14 cellular contexts compared by ENCODE assay signal in the genomic region with DNA sequence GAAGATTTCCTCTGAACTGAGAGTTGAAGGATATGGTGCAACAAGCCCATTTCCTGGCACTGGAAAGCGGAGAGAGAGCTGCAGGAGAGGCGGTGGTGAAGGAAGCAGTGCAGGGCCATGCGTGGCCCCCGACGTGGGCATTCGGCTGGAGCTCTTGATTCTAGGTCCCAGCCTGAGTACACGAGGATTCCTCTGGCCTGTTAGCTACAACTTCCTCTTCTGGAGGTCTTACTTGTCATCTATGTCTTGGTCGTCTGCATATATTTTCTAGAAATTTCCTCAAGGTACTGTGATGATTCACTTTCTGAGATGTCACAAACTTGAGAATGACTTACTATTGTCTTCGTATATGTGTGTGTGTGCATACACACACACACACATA. TPM values are rescaled to one million over a fixed set of nuclear protein-coding genes. Genes with fewer than 3 reads are reported as not detected.
DNase-seq lines count a peak whose midpoint lies in the region; ATAC-seq and FAIRE-seq lines count a peak whose summit lies in the region.
"Had no signal": no experiment of that assay in that cellular context is flagged by ENCODE, and none has a peak within 500 bp of the region (broad histone marks: within the 10 kb centered on the region; RNA-seq: fewer than 3 reads in every experiment).

No MANE protein-coding gene starts in this region.

- DNase-seq in activated T-cell treated with anti-CD3 and anti-CD28 coated beads, Interleukin-2, amount 50 U/mL, for 24 hours = peak; percentile 33
- DNase-seq in activated T-cell treated with anti-CD3 and anti-CD28 coated beads for 4 hours (no peak), NOMO-1 treated with dmso at 0.1 percent for 144 hours (lab: John Stamatoyannopoulos, UW; ENCODE audit: unreplicated experiment) (peak; percentile 88), DMS79 (lab: John Stamatoyannopoulos, UW) (no peak), frontal cortex (ENCODE audit: low spot score in 2 of 2) (no peak), AG08395 (ENCODE audit: low spot score) (no peak)
- DNase-seq in stimulated activated naive B cell treated with anti-CD40 and anti-IgM and Interleukin-4, amounts not matched to agents 10 μg/mL and 1 μg/mL and 100 μg/mL, for 72 hours = peak; percentile 11
- DNase-seq: Calu3, cerebellar nuclear complex, NCI-H1930, NCI-H526, nephron progenitor cell had no signal

- no peaks in the 10 kb centered on the region for H3K9me3 Mint-ChIP-seq in activated T-cell treated with anti-CD3 and anti-CD28 coated beads, Interleukin-2, amount 50 U/mL, for 24 hours
- no peaks in the 10 kb centered on the region for H3K9me3 Mint-ChIP-seq in activated naive CD8-positive, alpha-beta T cell (ENCODE audit: low read depth)
- no peaks in the 10 kb centered on the region for H3K9me3 Mint-ChIP-seq in stimulated activated naive B cell treated with anti-CD40 and anti-IgM and Interleukin-4, amounts not matched to agents 10 μg/mL and 1 μg/mL and 100 μg/mL, for 72 hours
- H3K9me3 Mint-ChIP-seq: nephron progenitor cell had no signal

- H3K36me3 Mint-ChIP-seq in activated T-cell treated with anti-CD3 and anti-CD28 coated beads, Interleukin-2, amount 50 U/mL, for 24 hours (ENCODE audit: low read depth) = no peaks in the 10 kb centered on the region
- H3K36me3 Mint-ChIP-seq in activated naive CD8-positive, alpha-beta T cell = peaks cover 2% of the 10 kb centered on the region
- peaks cover 0 to 3% of the 10 kb centered on the region in 2 donors for H3K36me3 Mint-ChIP-seq in stimulated activated naive B cell treated with anti-CD40 and anti-IgM and Interleukin-4, amounts not matched to agents 10 μg/mL and 1 μg/mL and 100 μg/mL, for 72 hours

- H3K4me3 Mint-ChIP-seq in activated T-cell treated with anti-CD3 and anti-CD28 coated beads, Interleukin-2, amount 50 U/mL, for 24 hours = no peak overlapping the region
- H3K4me3 Mint-ChIP-seq in activated naive CD8-positive, alpha-beta T cell = no peak overlapping the region
- peak overlapping the region; percentile 10 to 47 for H3K4me3 Mint-ChIP-seq in stimulated activated naive B cell treated with anti-CD40 and anti-IgM and Interleukin-4, amounts not matched to agents 10 μg/mL and 1 μg/mL and 100 μg/mL, for 72 hours
- H3K4me3 Mint-ChIP-seq: nephron progenitor cell had no signal

- peaks cover 11% of the 10 kb centered on the region for H3K4me1 Mint-ChIP-seq in activated T-cell treated with anti-CD3 and anti-CD28 coated beads, Interleukin-2, amount 50 U/mL, for 24 hours (ENCODE audit: low read depth)
- peaks cover 9% of the 10 kb centered on the region for H3K4me1 Mint-ChIP-seq in activated naive CD8-positive, alpha-beta T cell (ENCODE audit: low read depth)
- peaks cover 10 to 31% of the 10 kb centered on the region in 2 donors for H3K4me1 Mint-ChIP-seq in stimulated activated naive B cell treated with anti-CD40 and anti-IgM and Interleukin-4, amounts not matched to agents 10 μg/mL and 1 μg/mL and 100 μg/mL, for 72 hours
- H3K4me1 Mint-ChIP-seq: nephron progenitor cell had no signal

- FAIRE-seq in frontal cortex (lab: Jason Lieb, UNC) = no peak
- FAIRE-seq: endometrium had no signal

- H3K27me3 Mint-ChIP-seq in activated T-cell treated with anti-CD3 and anti-CD28 coated beads, Interleukin-2, amount 50 U/mL, for 24 hours = peaks cover 67% of the 10 kb centered on the region
- peaks cover 5% of the 10 kb centered on the region for H3K27me3 Mint-ChIP-seq in activated naive CD8-positive, alpha-beta T cell
- no peaks in the 10 kb centered on the region for H3K27me3 Mint-ChIP-seq in stimulated activated naive B cell treated with anti-CD40 and anti-IgM and Interleukin-4, amounts not matched to agents 10 μg/mL and 1 μg/mL and 100 μg/mL, for 72 hours

- H3K27ac Mint-ChIP-seq in activated T-cell treated with anti-CD3 and anti-CD28 coated beads, Interleukin-2, amount 50 U/mL, for 24 hours = peak overlapping the region; percentile 85
- H3K27ac Mint-ChIP-seq in activated naive CD8-positive, alpha-beta T cell = peak overlapping the region; percentile 64
- H3K27ac Mint-ChIP-seq in stimulated activated naive B cell treated with anti-CD40 and anti-IgM and Interleukin-4, amounts not matched to agents 10 μg/mL and 1 μg/mL and 100 μg/mL, for 72 hours = peak overlapping the region; percentile 94
- H3K27ac Mint-ChIP-seq: nephron progenitor cell had no signal

- peak; percentile 96 to 97 for ATAC-seq in stimulated activated naive B cell treated with anti-CD40 and anti-IgM and Interleukin-4, amounts not matched to agents 10 μg/mL and 1 μg/mL and 100 μg/mL, for 72 hours (replicated peaks)

RNA-seq across cellular contexts. Expression of gene JAZF1, which starts 59.2 kb away (rescaled TPM):
- 39.5 TPM for total RNA-seq in frontal cortex

Comparison
In these comparisons a context has a peak if more than half of its experiments do, and no peak if none do; other contexts are left out.
1. DNase-seq: peak in activated T-cell treated with anti-CD3 and anti-CD28 coated beads, Interleukin-2, amount 50 U/mL, for 24 hours (single experiment), NOMO-1 treated with dmso at 0.1 percent for 144 hours (single experiment) and stimulated activated naive B cell treated with anti-CD40 and anti-IgM and Interleukin-4, amounts not matched to agents 10 μg/mL and 1 μg/mL and 100 μg/mL, for 72 hours (single experiment); none in activated T-cell treated with anti-CD3 and anti-CD28 coated beads for 4 hours (single experiment), DMS79 (single experiment), frontal cortex (0 of 2) and AG08395 (single experiment).
2. H3K4me3 Mint-ChIP-seq: peak in stimulated activated naive B cell treated with anti-CD40 and anti-IgM and Interleukin-4, amounts not matched to agents 10 μg/mL and 1 μg/mL and 100 μg/mL, for 72 hours (2 of 2); none in activated T-cell treated with anti-CD3 and anti-CD28 coated beads, Interleukin-2, amount 50 U/mL, for 24 hours (single experiment) and activated naive CD8-positive, alpha-beta T cell (single experiment).
3. Peak in every context shown above with its lines, with median percentiles within 50 percentile points of each other: H3K27ac Mint-ChIP-seq.